8 cellular contexts compared by ENCODE assay signal in the genomic region with DNA sequence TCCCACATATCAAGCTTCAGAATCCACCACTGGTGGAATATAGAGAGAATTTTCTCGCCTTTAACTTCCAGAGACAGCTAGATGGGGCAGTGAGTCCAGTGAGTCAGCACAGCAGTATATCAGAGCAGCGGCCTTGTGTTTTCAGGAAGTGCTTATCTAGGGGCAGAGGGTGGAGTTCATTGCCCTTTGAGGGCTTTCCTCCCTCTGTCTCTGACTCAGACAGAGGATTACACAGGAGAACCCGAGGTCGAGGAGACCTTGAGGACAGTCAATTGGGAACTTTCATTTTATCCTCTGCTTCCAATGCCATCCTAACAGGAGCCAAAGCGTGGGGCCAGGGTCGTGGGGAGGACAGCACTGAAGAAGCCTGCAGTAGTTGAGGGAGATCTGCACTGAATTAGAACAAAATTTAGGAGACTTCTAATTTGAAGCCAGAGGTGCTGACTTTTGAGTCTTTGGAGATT.
DNase-seq lines count a peak whose midpoint lies in the region; ATAC-seq and TF ChIP-seq lines count a peak whose summit lies in the region.

No MANE protein-coding gene starts in this region.

- 70% methylated on average over 6 of the region's 6 CpGs for WGBS in SK-N-SH (ENCODE audit: low lambda C conversion rate)

- H3K79me2 ChIP-seq in SK-N-SH (ENCODE audit: insufficient read depth) = no peaks in the 10 kb centered on the region

- H3K27me3 Mint-ChIP-seq in osteocyte (ENCODE audit: unreplicated experiment) = peaks cover 3% of the 10 kb centered on the region

- no peaks in the 10 kb centered on the region for H3K27me3 ChIP-seq in SK-N-SH (ENCODE audit: insufficient read depth)

- H3K36me3 Mint-ChIP-seq in osteocyte (ENCODE audit: unreplicated experiment) = peaks cover 5% of the 10 kb centered on the region

- no peaks in the 10 kb centered on the region for H3K36me3 ChIP-seq in SK-N-SH (replicated peaks in 1 of 2; ENCODE audit: control insufficient read depth in 1 of 2, insufficient read depth in 2 of 2, low read length in 1 of 2)

- DNase-seq in SK-N-SH (no peak), HUDEP-2 (lab: John Stamatoyannopoulos, UW; ENCODE audit: unreplicated experiment in 76 of 76) (peak in 71 of 76 experiments; percentile 17 to 85 (median 58)), left cardiac atrium (peak; percentile 58), osteocyte (ENCODE audit: extremely low spot score, unreplicated experiment) (no peak)
- DNase-seq in activated CD4-positive, alpha-beta T cell treated with anti-CD3 and anti-CD28 coated beads for 48 hours = peak; percentile 35
- peak; percentile 36 for DNase-seq in stimulated activated naive CD8-positive, alpha-beta T cell treated with anti-CD3 and anti-CD28 coated beads, Interleukin-15, Interleukin-2, amounts not matched to agents 100 U/mL and 50 U/mL, for 24 hours

- no peak for TF ChIP-seq RAD21 in SK-N-SH (IDR thresholded peaks at IDR 0.05; ENCODE audit: low read length)

- no peak overlapping the region for H2AFZ ChIP-seq in SK-N-SH (ENCODE audit: low read depth)

- POLR2A ChIA-PET in SK-N-SH (lab: Yijun Ruan, JAX) = no interaction called here

- H3F3A ChIP-seq in SK-N-SH (replicated peaks; ENCODE audit: insufficient read depth) = no peaks in the 10 kb centered on the region

- CTCF ChIA-PET in SK-N-SH (lab: Yijun Ruan, JAX) = interaction anchor here (1.4 kb wide), 1 partner anchor 55 kb away, joined by 3 read pairs; no protein-coding TSS in a partner anchor

- H3K4me3 ChIP-seq in SK-N-SH (ENCODE audit: low read depth in 2 of 2, low read length in 1 of 2) = no peak overlapping the region

- ATAC-seq in SK-N-SH treated with all-trans-retinoic acid at 6 μM for 48 hours = peak; percentile 28; the same call in 1 of the 3 replicates
- peak; percentile 67 to 97 for ATAC-seq in left cardiac atrium
- ATAC-seq in stimulated activated naive CD8-positive, alpha-beta T cell treated with anti-CD3 and anti-CD28 coated beads, Interleukin-15, Interleukin-2, amounts not matched to agents 100 U/mL and 50 U/mL, for 24 hours = peak; percentile 96
- ATAC-seq in HG02623 (IDR thresholded peaks at IDR 0.05; ENCODE audit: unreplicated experiment) = no peak

- H3K4me1 ChIP-seq in SK-N-SH (ENCODE audit: control insufficient read depth in 1 of 2, insufficient read depth in 2 of 2, low read depth in 1 of 2, low read length in 1 of 2) = no peaks in the 10 kb centered on the region

- H3K27ac Mint-ChIP-seq in osteocyte (ENCODE audit: unreplicated experiment) = no peak overlapping the region

- no peaks in the 10 kb centered on the region for H3K9me3 Mint-ChIP-seq in osteocyte (ENCODE audit: unreplicated experiment)

- H3K4me1 Mint-ChIP-seq in osteocyte (ENCODE audit: unreplicated experiment) = no peaks in the 10 kb centered on the region

- H4K20me1 ChIP-seq in SK-N-SH (ENCODE audit: insufficient read depth) = no peaks in the 10 kb centered on the region

- H3K27ac ChIP-seq in SK-N-SH (ENCODE audit: low read depth in 2 of 2, low read length in 1 of 2) = no peak overlapping the region

- H3K9me2 ChIP-seq in SK-N-SH = no peaks in the 10 kb centered on the region

- intact Hi-C loops in left cardiac atrium (cut with DNase I) = no loop called here

- H3K4me3 Mint-ChIP-seq in osteocyte (ENCODE audit: unreplicated experiment) = no peak overlapping the region

- no peaks in the 10 kb centered on the region for H3K9me3 ChIP-seq in SK-N-SH

- TF ChIP-seq EP300 in SK-N-SH (IDR thresholded peaks at IDR 0.05; ENCODE audit: borderline replicate concordance in 1 of 2, low read depth in 1 of 2, low read length in 1 of 2) = no peak

- H3K9ac ChIP-seq in SK-N-SH = no peak overlapping the region

- TF ChIP-seq CTCF in SK-N-SH (IDR thresholded peaks at IDR 0.05) (no peak), osteocyte (IDR thresholded peaks at IDR 0.05) (no peak)

- H3K4me2 ChIP-seq in SK-N-SH = no peak overlapping the region

TF ChIP-seq in SK-N-SH treated with all-trans-retinoic acid at 6 μM for 48 hours, 23 proteins besides CTCF, POLR2A, EP300 and RAD21:
- TF ChIP-seq, protein P1, sequence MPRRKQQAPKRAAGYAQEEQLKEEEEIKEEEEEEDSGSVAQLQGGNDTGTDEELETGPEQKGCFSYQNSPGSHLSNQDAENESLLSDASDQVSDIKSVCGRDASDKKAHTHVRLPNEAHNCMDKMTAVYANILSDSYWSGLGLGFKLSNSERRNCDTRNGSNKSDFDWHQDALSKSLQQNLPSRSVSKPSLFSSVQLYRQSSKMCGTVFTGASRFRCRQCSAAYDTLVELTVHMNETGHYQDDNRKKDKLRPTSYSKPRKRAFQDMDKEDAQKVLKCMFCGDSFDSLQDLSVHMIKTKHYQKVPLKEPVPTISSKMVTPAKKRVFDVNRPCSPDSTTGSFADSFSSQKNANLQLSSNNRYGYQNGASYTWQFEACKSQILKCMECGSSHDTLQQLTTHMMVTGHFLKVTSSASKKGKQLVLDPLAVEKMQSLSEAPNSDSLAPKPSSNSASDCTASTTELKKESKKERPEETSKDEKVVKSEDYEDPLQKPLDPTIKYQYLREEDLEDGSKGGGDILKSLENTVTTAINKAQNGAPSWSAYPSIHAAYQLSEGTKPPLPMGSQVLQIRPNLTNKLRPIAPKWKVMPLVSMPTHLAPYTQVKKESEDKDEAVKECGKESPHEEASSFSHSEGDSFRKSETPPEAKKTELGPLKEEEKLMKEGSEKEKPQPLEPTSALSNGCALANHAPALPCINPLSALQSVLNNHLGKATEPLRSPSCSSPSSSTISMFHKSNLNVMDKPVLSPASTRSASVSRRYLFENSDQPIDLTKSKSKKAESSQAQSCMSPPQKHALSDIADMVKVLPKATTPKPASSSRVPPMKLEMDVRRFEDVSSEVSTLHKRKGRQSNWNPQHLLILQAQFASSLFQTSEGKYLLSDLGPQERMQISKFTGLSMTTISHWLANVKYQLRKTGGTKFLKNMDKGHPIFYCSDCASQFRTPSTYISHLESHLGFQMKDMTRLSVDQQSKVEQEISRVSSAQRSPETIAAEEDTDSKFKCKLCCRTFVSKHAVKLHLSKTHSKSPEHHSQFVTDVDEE (CRISPR knock-in tag; IDR thresholded peaks at IDR 0.05) = no peak
- TF ChIP-seq TCF4 (CRISPR knock-in tag; IDR thresholded peaks at IDR 0.05; ENCODE audit: borderline replicate concordance) (no peak), CSDC2 (CRISPR knock-in tag; IDR thresholded peaks at IDR 0.05) (no peak)

TF ChIP-seq in SK-N-SH, 30 proteins besides CTCF, POLR2A, EP300 and RAD21 (continues in another document):
- TF ChIP-seq GATA2 (CRISPR knock-in tag; IDR thresholded peaks at IDR 0.05) (no peak), POLR2AphosphoS5 (IDR thresholded peaks at IDR 0.05; ENCODE audit: low read depth, low read length) (no peak), RFX5 (IDR thresholded peaks at IDR 0.05; ENCODE audit: low read length) (no peak), NRF1 (IDR thresholded peaks at IDR 0.05; ENCODE audit: low read depth, low read length) (no peak), CHD2 (IDR thresholded peaks at IDR 0.05; ENCODE audit: low read length, partially characterized antibody) (no peak)
- TF ChIP-seq, protein P2, sequence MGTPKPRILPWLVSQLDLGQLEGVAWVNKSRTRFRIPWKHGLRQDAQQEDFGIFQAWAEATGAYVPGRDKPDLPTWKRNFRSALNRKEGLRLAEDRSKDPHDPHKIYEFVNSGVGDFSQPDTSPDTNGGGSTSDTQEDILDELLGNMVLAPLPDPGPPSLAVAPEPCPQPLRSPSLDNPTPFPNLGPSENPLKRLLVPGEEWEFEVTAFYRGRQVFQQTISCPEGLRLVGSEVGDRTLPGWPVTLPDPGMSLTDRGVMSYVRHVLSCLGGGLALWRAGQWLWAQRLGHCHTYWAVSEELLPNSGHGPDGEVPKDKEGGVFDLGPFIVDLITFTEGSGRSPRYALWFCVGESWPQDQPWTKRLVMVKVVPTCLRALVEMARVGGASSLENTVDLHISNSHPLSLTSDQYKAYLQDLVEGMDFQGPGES (IDR thresholded peaks at IDR 0.05; ENCODE audit: low read depth, low read length) = no peak
- TF ChIP-seq, protein P3, sequence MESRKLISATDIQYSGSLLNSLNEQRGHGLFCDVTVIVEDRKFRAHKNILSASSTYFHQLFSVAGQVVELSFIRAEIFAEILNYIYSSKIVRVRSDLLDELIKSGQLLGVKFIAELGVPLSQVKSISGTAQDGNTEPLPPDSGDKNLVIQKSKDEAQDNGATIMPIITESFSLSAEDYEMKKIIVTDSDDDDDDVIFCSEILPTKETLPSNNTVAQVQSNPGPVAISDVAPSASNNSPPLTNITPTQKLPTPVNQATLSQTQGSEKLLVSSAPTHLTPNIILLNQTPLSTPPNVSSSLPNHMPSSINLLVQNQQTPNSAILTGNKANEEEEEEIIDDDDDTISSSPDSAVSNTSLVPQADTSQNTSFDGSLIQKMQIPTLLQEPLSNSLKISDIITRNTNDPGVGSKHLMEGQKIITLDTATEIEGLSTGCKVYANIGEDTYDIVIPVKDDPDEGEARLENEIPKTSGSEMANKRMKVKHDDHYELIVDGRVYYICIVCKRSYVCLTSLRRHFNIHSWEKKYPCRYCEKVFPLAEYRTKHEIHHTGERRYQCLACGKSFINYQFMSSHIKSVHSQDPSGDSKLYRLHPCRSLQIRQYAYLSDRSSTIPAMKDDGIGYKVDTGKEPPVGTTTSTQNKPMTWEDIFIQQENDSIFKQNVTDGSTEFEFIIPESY (IDR thresholded peaks at IDR 0.05; ENCODE audit: borderline replicate concordance, low read depth) = no peak
- TF ChIP-seq, protein P4, sequence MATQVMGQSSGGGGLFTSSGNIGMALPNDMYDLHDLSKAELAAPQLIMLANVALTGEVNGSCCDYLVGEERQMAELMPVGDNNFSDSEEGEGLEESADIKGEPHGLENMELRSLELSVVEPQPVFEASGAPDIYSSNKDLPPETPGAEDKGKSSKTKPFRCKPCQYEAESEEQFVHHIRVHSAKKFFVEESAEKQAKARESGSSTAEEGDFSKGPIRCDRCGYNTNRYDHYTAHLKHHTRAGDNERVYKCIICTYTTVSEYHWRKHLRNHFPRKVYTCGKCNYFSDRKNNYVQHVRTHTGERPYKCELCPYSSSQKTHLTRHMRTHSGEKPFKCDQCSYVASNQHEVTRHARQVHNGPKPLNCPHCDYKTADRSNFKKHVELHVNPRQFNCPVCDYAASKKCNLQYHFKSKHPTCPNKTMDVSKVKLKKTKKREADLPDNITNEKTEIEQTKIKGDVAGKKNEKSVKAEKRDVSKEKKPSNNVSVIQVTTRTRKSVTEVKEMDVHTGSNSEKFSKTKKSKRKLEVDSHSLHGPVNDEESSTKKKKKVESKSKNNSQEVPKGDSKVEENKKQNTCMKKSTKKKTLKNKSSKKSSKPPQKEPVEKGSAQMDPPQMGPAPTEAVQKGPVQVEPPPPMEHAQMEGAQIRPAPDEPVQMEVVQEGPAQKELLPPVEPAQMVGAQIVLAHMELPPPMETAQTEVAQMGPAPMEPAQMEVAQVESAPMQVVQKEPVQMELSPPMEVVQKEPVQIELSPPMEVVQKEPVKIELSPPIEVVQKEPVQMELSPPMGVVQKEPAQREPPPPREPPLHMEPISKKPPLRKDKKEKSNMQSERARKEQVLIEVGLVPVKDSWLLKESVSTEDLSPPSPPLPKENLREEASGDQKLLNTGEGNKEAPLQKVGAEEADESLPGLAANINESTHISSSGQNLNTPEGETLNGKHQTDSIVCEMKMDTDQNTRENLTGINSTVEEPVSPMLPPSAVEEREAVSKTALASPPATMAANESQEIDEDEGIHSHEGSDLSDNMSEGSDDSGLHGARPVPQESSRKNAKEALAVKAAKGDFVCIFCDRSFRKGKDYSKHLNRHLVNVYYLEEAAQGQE (IDR thresholded peaks at IDR 0.05; ENCODE audit: low read depth, low read length) = no peak

Comparison
In these comparisons a context has a peak if more than half of its experiments do, and no peak if none do; other contexts are left out.
1. DNase-seq: peak in HUDEP-2 (71 of 76), activated CD4-positive, alpha-beta T cell treated with anti-CD3 and anti-CD28 coated beads for 48 hours (single experiment), left cardiac atrium (single experiment) and stimulated activated naive CD8-positive, alpha-beta T cell treated with anti-CD3 and anti-CD28 coated beads, Interleukin-15, Interleukin-2, amounts not matched to agents 100 U/mL and 50 U/mL, for 24 hours (single experiment); none in SK-N-SH (single experiment) and osteocyte (single experiment).